In the genomic region with DNA sequence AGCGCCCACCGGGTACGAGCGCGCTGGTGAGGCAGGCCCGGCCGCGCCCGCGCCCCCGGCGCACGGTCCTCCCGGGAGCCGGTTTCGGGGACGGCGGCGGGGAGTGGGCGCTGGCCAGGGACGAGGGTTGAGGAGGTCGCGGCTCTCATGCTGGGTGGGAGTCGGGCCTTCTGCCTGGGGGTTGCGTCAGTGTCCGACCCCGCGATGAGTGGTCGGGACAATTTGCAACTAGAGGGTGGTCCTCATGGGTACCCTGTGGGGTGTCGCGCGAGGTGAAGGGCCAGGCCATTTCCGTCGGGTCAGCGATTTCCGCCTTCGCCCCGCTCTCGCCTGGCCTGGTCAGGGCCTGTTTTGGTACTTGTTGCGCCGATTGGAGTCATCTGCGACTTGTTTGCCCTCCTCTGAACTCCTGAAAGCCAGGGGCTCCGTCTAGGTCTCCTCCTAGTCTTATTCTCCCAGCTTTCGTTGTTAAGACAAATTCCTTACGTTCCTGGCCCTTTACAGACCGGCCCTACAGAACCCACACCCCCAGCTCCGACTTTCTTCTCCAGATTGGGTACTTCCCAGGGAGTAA, we compare ENCODE assay signal across 7 cellular contexts. TPM values are rescaled to one million over a fixed set of nuclear protein-coding genes. Genes with fewer than 3 reads are reported as not detected.
DNase-seq lines count a peak whose midpoint lies in the region; ATAC-seq and TF ChIP-seq lines count a peak whose summit lies in the region.

No MANE protein-coding gene starts in this region.

- TF ChIP-seq CTCF in OCI-LY7 (conservative IDR thresholded peaks at IDR 0.05; ENCODE audit: low read length) (no peak), type B pancreatic cell (conservative IDR thresholded peaks at IDR 0.05) (no peak)

- H3K18ac ChIP-seq in mesenchymal stem cell (ENCODE audit: low read depth in 1 of 2, low read length in 2 of 2) = peak overlapping the region; percentile 58 to 91

- no peak for ATAC-seq in left lobe of liver

- H3K79me2 ChIP-seq in GM23248 (ENCODE audit: insufficient read depth) (peaks cover 58% of the 10 kb centered on the region), OCI-LY7 (ENCODE audit: insufficient read depth, low read depth, low read length) (peaks cover 51% of the 10 kb centered on the region)

- BruUV-seq in OCI-LY7 (replicated peaks; lab: Mats Ljungman, UMichigan) = no TSS peak

- H3K79me1 ChIP-seq in mesenchymal stem cell (replicated peaks; ENCODE audit: low read length, poor library complexity, severe bottlenecking) = peaks cover 1% of the 10 kb centered on the region

- in situ Hi-C loops in GM23248 (cut with MboI) = no loop called here

- H4K91ac ChIP-seq in mesenchymal stem cell (ENCODE audit: low read length) = peak overlapping the region; percentile 94

- intact Hi-C loops in OCI-LY7 (cut with micrococcal nuclease; ENCODE audit: unreplicated experiment) = loop anchor here (2.0 to 5.0 kb wide), 3 partner anchors 42 to 176 kb away; partner anchors contain the start of genes CLUAP1, ZNF174, ZNF263 and ZSCAN32

- H2BK12ac ChIP-seq in mesenchymal stem cell (ENCODE audit: low read length in 2 of 2) = peak overlapping the region in 1 of 2 experiments; percentile 0

- H3F3A ChIP-seq in GM23248 (ENCODE audit: insufficient read depth) = peaks cover 27% of the 10 kb centered on the region

- peak overlapping the region; percentile 78 for H4K8ac ChIP-seq in mesenchymal stem cell (ENCODE audit: low read length)

- peak overlapping the region; percentile 82 for H3K27ac ChIP-seq in GM23248
- peak overlapping the region; percentile 45 for H3K27ac ChIP-seq in OCI-LY7 (ENCODE audit: low read depth, low read length, poor library complexity, severe bottlenecking)
- peak overlapping the region; percentile 83 for H3K27ac ChIP-seq in cingulate gyrus (ENCODE audit: low read depth, low read length)
- peak overlapping the region; percentile 96 for H3K27ac ChIP-seq in mesenchymal stem cell (ENCODE audit: low read length, poor library complexity, severe bottlenecking)

- H3K9me3 ChIP-seq in GM23248 (ENCODE audit: low read depth) (no peaks in the 10 kb centered on the region), OCI-LY7 (ENCODE audit: low read length) (no peaks in the 10 kb centered on the region), mesenchymal stem cell (ENCODE audit: control insufficient read depth, low read length) (no peaks in the 10 kb centered on the region)

- peak overlapping the region; percentile 26 to 79 for H3K4ac ChIP-seq in mesenchymal stem cell (ENCODE audit: low read depth in 1 of 2, low read length in 2 of 2)

- H2BK15ac ChIP-seq in mesenchymal stem cell (ENCODE audit: low read depth, poor library complexity, severe bottlenecking) = no peak overlapping the region

- H3K23ac ChIP-seq in mesenchymal stem cell (ENCODE audit: low read length in 2 of 2) = peak overlapping the region in 1 of 2 experiments; percentile 20

- H3K4me1 ChIP-seq in GM23248 (ENCODE audit: insufficient read depth) = peaks cover 26% of the 10 kb centered on the region
- H3K4me1 ChIP-seq in OCI-LY7 (ENCODE audit: insufficient read depth, low read length, poor library complexity, severe bottlenecking) = peaks cover 43% of the 10 kb centered on the region
- H3K4me1 ChIP-seq in mesenchymal stem cell (ENCODE audit: control insufficient read depth, insufficient read depth, low read depth, low read length) = peaks cover 17% of the 10 kb centered on the region

- no peaks in the 10 kb centered on the region for H3K27me3 Mint-ChIP-seq in type B pancreatic cell

- H2AK5ac ChIP-seq in mesenchymal stem cell (ENCODE audit: low read length, severe bottlenecking) = peak overlapping the region; percentile 84

- H4K20me1 ChIP-seq in GM23248 (ENCODE audit: insufficient read depth) = peaks cover 3% of the 10 kb centered on the region; the same call in 1 of the 2 replicates
- H4K20me1 ChIP-seq in OCI-LY7 (ENCODE audit: insufficient read depth, low read length) = peaks cover 11% of the 10 kb centered on the region; the same call in 1 of the 2 replicates

- peak; percentile 70 for DNase-seq in GM03348 (ENCODE audit: low spot score)
- DNase-seq in GM23248 = peak; percentile 67
- DNase-seq in OCI-LY7 (ENCODE audit: low spot score) = peak; percentile 29
- DNase-seq in mesenchymal stem cell = peak; percentile 58
- no peak for DNase-seq in type B pancreatic cell (ENCODE audit: extremely low spot score, unreplicated experiment)
- no peak for DNase-seq in left lobe of liver (ENCODE audit: low spot score)

- H3K36me3 Mint-ChIP-seq in type B pancreatic cell = peaks cover 4% of the 10 kb centered on the region

- H3K4me2 ChIP-seq in GM23248 (ENCODE audit: unreplicated experiment) (peak overlapping the region; percentile 94), OCI-LY7 (ENCODE audit: low read length) (peak overlapping the region; percentile 97), mesenchymal stem cell (ENCODE audit: low read length, poor library complexity, severe bottlenecking) (peak overlapping the region; percentile 91)

- CTCF ChIA-PET in OCI-LY7 (lab: Charles Lee; ENCODE audit: unreplicated experiment) = no interaction called here

- H3K14ac ChIP-seq in mesenchymal stem cell (ENCODE audit: low read length in 2 of 2) = peak overlapping the region in 1 of 2 experiments; percentile 88

- H3K4me3 ChIP-seq in GM23248 (peak overlapping the region; percentile 90), OCI-LY7 (ENCODE audit: low read depth, low read length, poor library complexity, severe bottlenecking) (peak overlapping the region; percentile 98), mesenchymal stem cell (ENCODE audit: insufficient read depth in 1 of 2, low read depth in 1 of 2, low read length in 2 of 2) (peak overlapping the region; percentile 92 to 97)

- peaks cover 3% of the 10 kb centered on the region; the same call in 1 of the 2 replicates for H3K36me3 ChIP-seq in GM23248 (ENCODE audit: low read depth)
- H3K36me3 ChIP-seq in OCI-LY7 (ENCODE audit: insufficient read depth, low read length) = no peaks in the 10 kb centered on the region
- H3K36me3 ChIP-seq in mesenchymal stem cell (ENCODE audit: control insufficient read depth in 1 of 2, insufficient read depth in 2 of 2, low read depth in 1 of 2, low read length in 2 of 2) = no peaks in the 10 kb centered on the region

- POLR2A ChIA-PET in OCI-LY7 (lab: Charles Lee) = no interaction called here

- WGBS in GM23248 (ENCODE audit: low coverage in 1 of 2, low lambda C conversion rate in 2 of 2, missing lambda C conversion rate in 2 of 2), 2 experiments = 1 to 2% methylated on average over 34 to 36 of the region's 47 CpGs
- WGBS in mesenchymal stem cell = under 1% methylated on average over 43 of the region's 47 CpGs

- peak overlapping the region; percentile 64 for H3K27ac Mint-ChIP-seq in type B pancreatic cell

- peak overlapping the region; percentile 78 for H2BK5ac ChIP-seq in mesenchymal stem cell (ENCODE audit: low read depth, low read length, poor library complexity, severe bottlenecking)

- H3K9me3 Mint-ChIP-seq in type B pancreatic cell = no peaks in the 10 kb centered on the region

- H2AFZ ChIP-seq in GM23248 (peak overlapping the region; percentile 75), OCI-LY7 (ENCODE audit: low read length) (peak overlapping the region; percentile 11; the same call in 1 of the 2 replicates), mesenchymal stem cell (ENCODE audit: low read depth, low read length) (peak overlapping the region; percentile 39)

- H3K27me3 ChIP-seq in GM23248 (replicated peaks; ENCODE audit: insufficient read depth) (no peaks in the 10 kb centered on the region), mesenchymal stem cell (ENCODE audit: control insufficient read depth in 1 of 2, insufficient read depth in 1 of 2, low read length in 2 of 2) (no peaks in the 10 kb centered on the region)

- H3K9me2 ChIP-seq in GM23248 (ENCODE audit: insufficient read depth) (no peaks in the 10 kb centered on the region), OCI-LY7 (ENCODE audit: insufficient read depth, low read length) (no peaks in the 10 kb centered on the region)

- H3K4me3 Mint-ChIP-seq in type B pancreatic cell = peak overlapping the region; percentile 81

- H3K9ac ChIP-seq in GM23248 (peak overlapping the region; percentile 89), mesenchymal stem cell (ENCODE audit: low read length) (peak overlapping the region; percentile 98)

- peak overlapping the region; percentile 89 for H2BK120ac ChIP-seq in mesenchymal stem cell (ENCODE audit: low read depth, low read length)

- peaks cover 38% of the 10 kb centered on the region for H3K4me1 Mint-ChIP-seq in type B pancreatic cell (ENCODE audit: unreplicated experiment)

RNA-seq across cellular contexts. Expression of gene NAA60, which starts 14.9 kb away (rescaled TPM):
- 11.2 and 14.4 TPM in 2 replicates for total RNA-seq in GM23248 (2014; rRNA removed; shearing (Covaris generic))
- 49.4 and 51.3 TPM in 2 replicates for polyA plus RNA-seq in GM23248 (2016; fragmentation: Nextera tagmentation; extraction: Ambion mirVana)
- 8.5 and 24.8 TPM in 2 replicates for total RNA-seq in OCI-LY7 (2014; rRNA removed; shearing (Covaris generic))
- total RNA-seq in OCI-LY7 (2022) (40.1 and 51.1 TPM in 2 replicates), type B pancreatic cell (ENCODE audit: low replicate concordance) (41.1 and 51.1 TPM in 2 replicates), left lobe of liver (39.5 TPM)
- 57.5 TPM for polyA plus RNA-seq in mesenchymal stem cell (2013, experiment 1 of 2)
- polyA plus RNA-seq in mesenchymal stem cell (2013, experiment 2 of 2) = 57.4 TPM

RNA-seq across cellular contexts. Expression of gene ZNF597, which starts 15.1 kb away (rescaled TPM):
- total RNA-seq in GM23248 (2014; rRNA removed; shearing (Covaris generic)) = 3.2 TPM in 2 replicates
- 1.8 and 2.2 TPM in 2 replicates for polyA plus RNA-seq in GM23248 (2016; fragmentation: Nextera tagmentation; extraction: Ambion mirVana)
- total RNA-seq in OCI-LY7 (2014; rRNA removed; shearing (Covaris generic)) = 1.2 and 1.9 TPM in 2 replicates
- 1.9 and 2.1 TPM in 2 replicates for total RNA-seq in OCI-LY7 (2022)
- polyA plus RNA-seq in mesenchymal stem cell (2013, experiment 1 of 2) = 1.5 TPM
- polyA plus RNA-seq in mesenchymal stem cell (2013, experiment 2 of 2) = 1.6 TPM
- total RNA-seq in type B pancreatic cell (ENCODE audit: low replicate concordance) = 1.4 and 2.2 TPM in 2 replicates
- 0.91 TPM for total RNA-seq in left lobe of liver

RNA-seq across cellular contexts. Expression of gene C16orf90, which starts 36.9 kb away (rescaled TPM):
- not detected in 2 replicates for total RNA-seq in GM23248 (2014; rRNA removed; shearing (Covaris generic))
- not detected in 2 replicates for polyA plus RNA-seq in GM23248 (2016; fragmentation: Nextera tagmentation; extraction: Ambion mirVana)
- total RNA-seq in OCI-LY7 (2014; rRNA removed; shearing (Covaris generic)) = not detected in 2 replicates
- total RNA-seq in OCI-LY7 (2022) (not detected in 2 replicates), type B pancreatic cell (ENCODE audit: low replicate concordance) (not detected in 2 replicates), left lobe of liver (not detected)
- polyA plus RNA-seq in mesenchymal stem cell (2013, experiment 1 of 2) = not detected
- not detected for polyA plus RNA-seq in mesenchymal stem cell (2013, experiment 2 of 2)

RNA-seq across cellular contexts. Expression of gene CLUAP1, which starts 42.4 kb away (rescaled TPM):
- total RNA-seq in GM23248 (2014; rRNA removed; shearing (Covaris generic)) = 19.3 and 28.5 TPM in 2 replicates
- polyA plus RNA-seq in GM23248 (2016; fragmentation: Nextera tagmentation; extraction: Ambion mirVana) = 33.3 and 37.8 TPM in 2 replicates
- 7.6 and 8.9 TPM in 2 replicates for total RNA-seq in OCI-LY7 (2014; rRNA removed; shearing (Covaris generic))
- 7.7 and 7.8 TPM in 2 replicates for total RNA-seq in OCI-LY7 (2022)
- polyA plus RNA-seq in mesenchymal stem cell (2013, experiment 1 of 2) = 11.7 TPM
- 11.8 TPM for polyA plus RNA-seq in mesenchymal stem cell (2013, experiment 2 of 2)
- total RNA-seq in type B pancreatic cell (ENCODE audit: low replicate concordance) = 20.5 and 35.9 TPM in 2 replicates
- total RNA-seq in left lobe of liver = 6.8 TPM

RNA-seq across cellular contexts. Expression of gene ZNF174, which starts 57.4 kb away (rescaled TPM):
- 7.1 and 10.4 TPM in 2 replicates for total RNA-seq in GM23248 (2014; rRNA removed; shearing (Covaris generic))
- polyA plus RNA-seq in GM23248 (2016; fragmentation: Nextera tagmentation; extraction: Ambion mirVana) = 8.2 and 9.1 TPM in 2 replicates
- 21.1 and 23.3 TPM in 2 replicates for total RNA-seq in OCI-LY7 (2014; rRNA removed; shearing (Covaris generic))
- total RNA-seq in OCI-LY7 (2022) (20.6 and 21.7 TPM in 2 replicates), type B pancreatic cell (ENCODE audit: low replicate concordance) (10.8 and 14.9 TPM in 2 replicates), left lobe of liver (4.2 TPM)
- 12.2 TPM for polyA plus RNA-seq in mesenchymal stem cell (2013, experiment 1 of 2)
- 12.2 TPM for polyA plus RNA-seq in mesenchymal stem cell (2013, experiment 2 of 2)

Comparison
In these comparisons a context has a peak if more than half of its experiments do, and no peak if none do; other contexts are left out.
1. DNase-seq: peak in GM03348 (single experiment), GM23248 (single experiment), OCI-LY7 (single experiment) and mesenchymal stem cell (single experiment); none in type B pancreatic cell (single experiment) and left lobe of liver (single experiment).
2. H2AFZ ChIP-seq: peak in every context shown above with its lines; median percentile 75 in GM23248; 39 in mesenchymal stem cell; 11 in OCI-LY7.
3. H3K27ac ChIP-seq: peak in every context shown above with its lines; median percentile 96 in mesenchymal stem cell; 83 in cingulate gyrus; 82 in GM23248; 45 in OCI-LY7.
4. Peak in every context shown above with its lines, with median percentiles within 50 percentile points of each other: H3K4me2 ChIP-seq and H3K4me3 ChIP-seq.